1 cellular context compared by ENCODE assay signal in genomic region chr6:30066577-30067459, GRCh38.
A peak's percentile ranks its signal among the peaks of the same experiment; 100 is the strongest.
TF ChIP-seq lines count a peak whose summit lies in the region.

Gene PPP1R11, plus strand, starts transcription at chr6:30067198. Its CDS starts 213 bp downstream, at chr6:30067411.

TF ChIP-seq in HepG2, 621 proteins besides CTCF, POLR2A, EP300 and RAD21 (continued from another document and continues in another):
- TF ChIP-seq NFYC (CRISPR knock-in tag; IDR thresholded peaks at IDR 0.05) (peak; percentile 50), ZNF530 (CRISPR knock-in tag; IDR thresholded peaks at IDR 0.05; ENCODE audit: low read depth) (no peak), ISL2 (CRISPR knock-in tag; IDR thresholded peaks at IDR 0.05) (peak; percentile 71), ZNF354B (CRISPR knock-in tag; IDR thresholded peaks at IDR 0.05) (peak; percentile 96), PRDM10 (CRISPR knock-in tag; IDR thresholded peaks at IDR 0.05; ENCODE audit: low read depth) (peak; percentile 95), ZNF674 (CRISPR knock-in tag; IDR thresholded peaks at IDR 0.05; ENCODE audit: low read depth) (no peak), ZNF331 (CRISPR knock-in tag; IDR thresholded peaks at IDR 0.05) (peak; percentile 82; the same call in 1 of the 2 replicates), ERF (CRISPR knock-in tag; IDR thresholded peaks at IDR 0.05) (peak; percentile 96), ZNF576 (CRISPR knock-in tag; IDR thresholded peaks at IDR 0.05) (no peak), SIN3A (IDR thresholded peaks at IDR 0.05; ENCODE audit: borderline replicate concordance, low read depth, low read length) (no peak; the same call in none of the 2 replicates), PCBP2 (optimal IDR thresholded peaks at IDR 0.05; ENCODE audit: low read depth, low read length, poor library complexity, severe bottlenecking) (no peak), THAP7 (CRISPR knock-in tag; IDR thresholded peaks at IDR 0.05) (peak; percentile 98), ZEB1 (IDR thresholded peaks at IDR 0.05; ENCODE audit: insufficient replicate concordance, low read depth) (peak; percentile 40), POGK (CRISPR knock-in tag; conservative IDR thresholded peaks at IDR 0.05) (peak; percentile 91), ZNF446 (CRISPR knock-in tag; IDR thresholded peaks at IDR 0.05) (no peak), MIXL1 (CRISPR knock-in tag; IDR thresholded peaks at IDR 0.05) (no peak; the same call in none of the 2 replicates), HOXD1 (CRISPR knock-in tag; IDR thresholded peaks at IDR 0.05) (0 out of 2 replicates have a peak, but pooled peaks have one; percentile 61), THYN1 (CRISPR knock-in tag; IDR thresholded peaks at IDR 0.05; ENCODE audit: borderline replicate concordance, low read depth) (peak; percentile 87; the same call in 1 of the 2 replicates), BCL6 (CRISPR knock-in tag; IDR thresholded peaks at IDR 0.05) (peak; percentile 59), HMG20A (CRISPR knock-in tag; IDR thresholded peaks at IDR 0.05; ENCODE audit: borderline replicate concordance) (no peak; the same call in 1 of the 2 replicates), ZNF883 (CRISPR knock-in tag; IDR thresholded peaks at IDR 0.05; ENCODE audit: not compliant biosample characterization) (peak; percentile 88), NR1H2 (CRISPR knock-in tag; IDR thresholded peaks at IDR 0.05; ENCODE audit: borderline replicate concordance, low read depth) (no peak), ATF5 (CRISPR knock-in tag; IDR thresholded peaks at IDR 0.05; ENCODE audit: low read depth) (no peak), HOXA7 (CRISPR knock-in tag; IDR thresholded peaks at IDR 0.05) (no peak), ZNF138 (CRISPR knock-in tag; IDR thresholded peaks at IDR 0.05; ENCODE audit: low read depth) (no peak), NKX3-1 (CRISPR knock-in tag; IDR thresholded peaks at IDR 0.05) (no peak), KLF13 (CRISPR knock-in tag; IDR thresholded peaks at IDR 0.05) (no peak), BCLAF1 (IDR thresholded peaks at IDR 0.05) (no peak), DRAP1 (CRISPR knock-in tag; IDR thresholded peaks at IDR 0.05) (peak; percentile 71), RFX1 (IDR thresholded peaks at IDR 0.05) (peak; percentile 88; the same call in 1 of the 2 replicates), ZNF317 (CRISPR knock-in tag; IDR thresholded peaks at IDR 0.05) (peak; percentile 22; the same call in 1 of the 2 replicates), ZNF879 (CRISPR knock-in tag; IDR thresholded peaks at IDR 0.05) (0 out of 2 replicates have a peak, but pooled peaks have one; percentile 13), ZNF773 (CRISPR knock-in tag; IDR thresholded peaks at IDR 0.05; ENCODE audit: borderline replicate concordance) (no peak), MLXIP (CRISPR knock-in tag; IDR thresholded peaks at IDR 0.05; ENCODE audit: borderline replicate concordance) (no peak), GPBP1L1 (CRISPR knock-in tag; IDR thresholded peaks at IDR 0.05) (no peak), ZNF724P (CRISPR knock-in tag; IDR thresholded peaks at IDR 0.05; ENCODE audit: borderline replicate concordance) (peak; percentile 84; the same call in 1 of the 2 replicates), KDM2A (CRISPR knock-in tag; IDR thresholded peaks at IDR 0.05; ENCODE audit: borderline replicate concordance, low read depth) (peak; percentile 95), ZBTB34 (CRISPR knock-in tag; IDR thresholded peaks at IDR 0.05) (peak; percentile 94), SMARCC2 (IDR thresholded peaks at IDR 0.05) (no peak), ZNF503 (CRISPR knock-in tag; IDR thresholded peaks at IDR 0.05) (no peak), HNRNPH1 (optimal IDR thresholded peaks at IDR 0.05; ENCODE audit: low read depth, low read length) (no peak)
